In genomic region chr16:77399066-77399465, GRCh38 we compare ENCODE assay signal across 22 cellular contexts. TPM values are rescaled to one million over a fixed set of nuclear protein-coding genes. Genes with fewer than 3 reads are reported as not detected.
DNase-seq lines count a peak whose midpoint lies in the region; ATAC-seq and TF ChIP-seq lines count a peak whose summit lies in the region.
"Had no signal": no experiment of that assay in that cellular context is flagged by ENCODE, and none has a peak within 500 bp of the region (broad histone marks: within the 10 kb centered on the region; RNA-seq: fewer than 3 reads in every experiment).

No MANE protein-coding gene starts in this region.

- no TSS peak for BruUV-seq in Panc1 (replicated peaks; lab: Mats Ljungman, UMichigan)

- no peak overlapping the region for H3K4me3 Mint-ChIP-seq in GM23338
- H3K4me3 Mint-ChIP-seq: CD4-positive, CD25-positive, alpha-beta regulatory T cell; CD8-positive, alpha-beta T cell had no signal

- H3K9me3 Mint-ChIP-seq in GM23338: no peaks in the 10 kb centered on the region; the same call in 2 of the 3 replicates
- H3K9me3 Mint-ChIP-seq: CD8-positive, alpha-beta T cell had no signal

- H3F3A ChIP-seq in GM23338 (replicated peaks; ENCODE audit: low read depth): no peaks in the 10 kb centered on the region

- CTCF ChIA-PET in Panc1 (lab: Charles Lee): no interaction called here

- no peak for TF ChIP-seq POLR2A in esophagus muscularis mucosa (IDR thresholded peaks at IDR 0.05; ENCODE audit: low read depth)

- in situ Hi-C loops in Panc1 (cut with HindIII; ENCODE audit: low pct_unique_long_range_greater_than_20kb, low sequenced_read_pairs) (no loop called here), GM13977 (cut with MboI; ENCODE audit: low pct_unique_long_range_greater_than_20kb, low sequenced_read_pairs, unreplicated experiment) (no loop called here)

- no peak for TF ChIP-seq EP300 in esophagus muscularis mucosa (IDR thresholded peaks at IDR 0.05)

- H3K79me2 ChIP-seq in GM23338 (replicated peaks; ENCODE audit: insufficient read depth) (no peaks in the 10 kb centered on the region), trophoblast cell (ENCODE audit: control insufficient read depth, insufficient read depth, low read length, poor library complexity) (peaks cover 2% of the 10 kb centered on the region)

- no peak overlapping the region for H3K4me3 ChIP-seq in GM23338
- H3K4me3 ChIP-seq in Panc1 (ENCODE audit: low read depth in 2 of 2, low read length in 2 of 2): no peak overlapping the region
- H3K4me3 ChIP-seq in esophagus muscularis mucosa: no peak overlapping the region
- H3K4me3 ChIP-seq in trophoblast cell (ENCODE audit: low read depth, low read length): no peak overlapping the region
- H3K4me3 ChIP-seq in BE2C (ENCODE audit: low read depth, low read length): no peak overlapping the region
- H3K4me3 ChIP-seq: A549, BLaER1, GM12878 had no signal

- H4K8ac ChIP-seq in trophoblast cell (ENCODE audit: low read depth, low read length): no peak overlapping the region

- H3K9me2 ChIP-seq in GM23338 (ENCODE audit: insufficient read depth): 0 out of 2 replicates have a peak, but pooled peaks cover 3% of the 10 kb centered on the region

- no peaks in the 10 kb centered on the region for H4K20me1 ChIP-seq in GM23338 (replicated peaks; ENCODE audit: insufficient read depth)
- H4K20me1 ChIP-seq: BLaER1 had no signal

- intact Hi-C loops in Panc1 (cut with micrococcal nuclease; ENCODE audit: unreplicated experiment) (no loop called here), esophagus muscularis mucosa (cut with DNase I) (no loop called here)

- peaks cover 13% of the 10 kb centered on the region for H3K79me1 ChIP-seq in trophoblast cell (ENCODE audit: low read length)

- H4K91ac ChIP-seq in trophoblast cell (ENCODE audit: low read depth, low read length): peak overlapping the region; percentile 23

- no peaks in the 10 kb centered on the region for H3K36me3 Mint-ChIP-seq in GM23338 (ENCODE audit: low read depth)
- H3K36me3 Mint-ChIP-seq: CD4-positive, CD25-positive, alpha-beta regulatory T cell; CD8-positive, alpha-beta T cell had no signal

- H3K4me1 Mint-ChIP-seq in GM23338: peaks cover 23% of the 10 kb centered on the region
- H3K4me1 Mint-ChIP-seq: CD4-positive, CD25-positive, alpha-beta regulatory T cell had no signal

- DNase-seq in GM23338 (ENCODE audit: low spot score) (no peak), Panc1 (ENCODE audit: low read depth, low spot score) (no peak), esophagus muscularis mucosa (ENCODE audit: extremely low spot score) (peak; percentile 75), trophoblast cell (no peak), BE2C (no peak), AG20443 (ENCODE audit: low spot score) (no peak), GM13977 (ENCODE audit: low spot score) (no peak)
- DNase-seq: 8988T; ACHN; Caco-2; CD4-positive, CD25-positive, alpha-beta regulatory T cell; CD8-positive, alpha-beta T cell; DMS153; DND-41; GDM1; GOT3; H7 had no signal

- H3K9ac ChIP-seq in trophoblast cell (ENCODE audit: low read length): no peak overlapping the region
- H3K9ac ChIP-seq: BLaER1 had no signal

- peak overlapping the region; percentile 79 for H2AK5ac ChIP-seq in trophoblast cell (ENCODE audit: low read length)

- 0 out of 2 replicates have a peak overlapping the region, but pooled peaks have one; percentile 28 for H2AFZ ChIP-seq in GM23338
- H2AFZ ChIP-seq in trophoblast cell (ENCODE audit: insufficient read depth, low read length, poor library complexity): no peak overlapping the region

- H3K27ac Mint-ChIP-seq in GM23338: no peak overlapping the region
- H3K27ac Mint-ChIP-seq: CD4-positive, CD25-positive, alpha-beta regulatory T cell; CD8-positive, alpha-beta T cell had no signal

- WGBS in esophagus muscularis mucosa: 67% methylated on average over 1 of the region's 1 CpG
- no CpG with 5 or more reads among the region's 1 CpG for WGBS in trophoblast cell (ENCODE audit: extremely low coverage, insufficient coverage, insufficient read length)

- POLR2A ChIA-PET in Panc1 (lab: Charles Lee): no interaction called here

- H3K27me3 ChIP-seq in GM23338 (ENCODE audit: insufficient read depth) (no peaks in the 10 kb centered on the region), Panc1 (ENCODE audit: control insufficient read depth, insufficient read depth, low read length) (no peaks in the 10 kb centered on the region), esophagus muscularis mucosa (no peaks in the 10 kb centered on the region), trophoblast cell (ENCODE audit: insufficient read depth, low read length) (no peaks in the 10 kb centered on the region), BE2C (no peaks in the 10 kb centered on the region)
- H3K27me3 ChIP-seq: BLaER1 had no signal

- H3K18ac ChIP-seq in trophoblast cell (ENCODE audit: low read length): peak overlapping the region; percentile 31

- H3K23ac ChIP-seq in trophoblast cell (ENCODE audit: low read length): no peak overlapping the region

- peak overlapping the region; percentile 55 for H2BK12ac ChIP-seq in trophoblast cell (ENCODE audit: low read length)

- H3K27ac ChIP-seq in GM23338 (ENCODE audit: low read depth) (no peak overlapping the region), Panc1 (ENCODE audit: low read length) (peak overlapping the region; percentile 17; the same call in 1 of the 2 replicates), esophagus muscularis mucosa (replicated peaks in 1 of 4) (no peak overlapping the region), trophoblast cell (ENCODE audit: low read depth, low read length) (peak overlapping the region; percentile 14)
- H3K27ac ChIP-seq: A549, BLaER1, C4-2B had no signal

- peak overlapping the region; percentile 8 for H3K4ac ChIP-seq in trophoblast cell (ENCODE audit: low read depth, low read length)

- H3K36me3 ChIP-seq in GM23338 (ENCODE audit: insufficient read depth) (no peaks in the 10 kb centered on the region), Panc1 (ENCODE audit: control insufficient read depth, insufficient read depth, low read length) (no peaks in the 10 kb centered on the region), esophagus muscularis mucosa (no peaks in the 10 kb centered on the region), trophoblast cell (ENCODE audit: control insufficient read depth in 1 of 2, insufficient read depth in 2 of 2, low read length in 2 of 2) (peaks cover 6 to 15% of the 10 kb centered on the region in 2 experiments), BE2C (no peaks in the 10 kb centered on the region)
- H3K36me3 ChIP-seq: BLaER1 had no signal

- peak overlapping the region; percentile 21 for H2BK5ac ChIP-seq in trophoblast cell (ENCODE audit: low read depth, low read length, poor library complexity)

- ATAC-seq in GM23338 (no peak), Panc1 (no peak)
- ATAC-seq: A549; CD8-positive, alpha-beta T cell; GM12878; HCT116 had no signal

- H3K4me2 ChIP-seq in GM23338 (no peak overlapping the region), trophoblast cell (ENCODE audit: low read length) (no peak overlapping the region)
- H3K4me2 ChIP-seq: A549, BLaER1 had no signal

- H3K4me1 ChIP-seq in GM23338 (ENCODE audit: insufficient read depth) (peaks cover 10% of the 10 kb centered on the region), Panc1 (ENCODE audit: control insufficient read depth, insufficient read depth, low read length) (no peaks in the 10 kb centered on the region), esophagus muscularis mucosa (no peaks in the 10 kb centered on the region), trophoblast cell (ENCODE audit: control insufficient read depth in 1 of 2, insufficient read depth in 2 of 2, low read length in 2 of 2) (peaks cover 10 to 16% of the 10 kb centered on the region in 2 experiments), BE2C (no peaks in the 10 kb centered on the region)
- H3K4me1 ChIP-seq: A549, Caco-2 had no signal

- peak overlapping the region; percentile 10 for H2BK120ac ChIP-seq in trophoblast cell (ENCODE audit: insufficient read depth, low read length, poor library complexity)

- peak overlapping the region; percentile 64 for H4K12ac ChIP-seq in trophoblast cell (ENCODE audit: low read depth, low read length)

- H3K9me3 ChIP-seq in Panc1 (ENCODE audit: control insufficient read depth, insufficient read depth, low read depth, low read length) (no peaks in the 10 kb centered on the region), esophagus muscularis mucosa (no peaks in the 10 kb centered on the region), trophoblast cell (ENCODE audit: insufficient read depth, low read depth, low read length) (no peaks in the 10 kb centered on the region), BE2C (no peaks in the 10 kb centered on the region)
- H3K9me3 ChIP-seq: A549, BLaER1, Caco-2 had no signal

- peak overlapping the region; percentile 73 for H3K14ac ChIP-seq in trophoblast cell (ENCODE audit: low read length)

- TF ChIP-seq CTCF in GM23338 (conservative IDR thresholded peaks at IDR 0.05; ENCODE audit: low read depth in 2 of 2): no peak
- no peak for TF ChIP-seq CTCF in Panc1 (IDR thresholded peaks at IDR 0.05)
- no peak for TF ChIP-seq CTCF in esophagus muscularis mucosa (IDR thresholded peaks at IDR 0.05)
- no peak for TF ChIP-seq CTCF in BE2C (IDR thresholded peaks at IDR 0.05; ENCODE audit: low read depth, low read length)
- TF ChIP-seq CTCF in GM13977 (IDR thresholded peaks at IDR 0.05; ENCODE audit: extremely low read depth, insufficient read depth, missing control alignments): no peak

- H3K27me3 Mint-ChIP-seq in GM23338 (ENCODE audit: insufficient read depth, low read depth, poor library complexity): peaks cover 2% of the 10 kb centered on the region

TF ChIP-seq in GM23338, 12 proteins besides CTCF, POLR2A, EP300 and RAD21 (continues in another document):
- TF ChIP-seq JUNB (IDR thresholded peaks at IDR 0.05; ENCODE audit: unreplicated experiment): no peak
- no peak for TF ChIP-seq ETS1 (IDR thresholded peaks at IDR 0.05)
- TF ChIP-seq CREB1 (CRISPR knock-in tag; IDR thresholded peaks at IDR 0.05; ENCODE audit: low read depth): no peak
- no peak for TF ChIP-seq POLR2AphosphoS5 (IDR thresholded peaks at IDR 0.05; ENCODE audit: low read depth)
- no peak for TF ChIP-seq EZH2phosphoT487 (IDR thresholded peaks at IDR 0.05; ENCODE audit: unreplicated experiment)

RNA-seq across cellular contexts. Expression of gene ADAMTS18, which starts 35.8 kb away (rescaled TPM):
- total RNA-seq in GM23338 (2014; rRNA removed; shearing (Covaris generic)): 0.90 TPM in 1 of 2 replicates, not detected in the other
- 0.10 and 0.15 TPM in 2 replicates for polyA plus RNA-seq in GM23338 (2016; fragmentation: Nextera tagmentation; extraction: Ambion mirVana)
- total RNA-seq in Panc1 (2021; ENCODE audit: unreplicated experiment) (not detected), esophagus muscularis mucosa (under 1 TPM in 1 of 4 donors, not detected in 3; 0.45 TPM)
- polyA plus RNA-seq in Panc1 (2012; ENCODE audit: insufficient read length): not detected
- polyA plus RNA-seq in trophoblast cell (2013): 54.3 and 56.8 TPM in 2 replicates
- polyA plus RNA-seq in BE2C (2012; ENCODE audit: insufficient read depth, insufficient read length, low read depth): 0.28 TPM
- total RNA-seq: CD4-positive, CD25-positive, alpha-beta regulatory T cell; CD8-positive, alpha-beta T cell; GM12878 had no signal
- polyA plus RNA-seq: CD4-positive, CD25-positive, alpha-beta regulatory T cell; GM12878 had no signal

Comparison
In these comparisons a context has a peak if more than half of its experiments do, and no peak if none do; other contexts are left out.
1. H3K27ac ChIP-seq: peak in Panc1 (single experiment) and trophoblast cell (single experiment); none in GM23338 (single experiment) and esophagus muscularis mucosa (0 of 4).